In the genomic region with DNA sequence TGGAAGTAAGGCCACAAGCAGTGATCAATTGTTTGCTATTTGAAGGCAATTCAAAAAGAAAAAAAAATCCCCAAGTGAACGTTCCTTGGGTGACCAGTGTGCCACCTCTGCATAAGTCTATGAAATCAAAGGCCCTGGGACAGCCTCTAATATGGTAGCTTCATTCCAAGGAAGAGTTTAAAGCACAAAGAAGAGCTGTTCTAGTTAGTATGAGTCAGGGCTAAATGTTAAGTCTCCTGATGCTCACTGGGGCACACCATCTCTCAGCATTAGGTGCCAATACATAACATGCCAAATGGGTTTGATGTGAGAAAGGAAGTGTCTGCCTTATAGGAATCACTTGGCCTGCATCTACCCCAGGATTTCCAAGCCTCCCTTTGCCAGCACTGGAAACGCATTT, we compare ENCODE assay signal across 1 cellular context.
TF ChIP-seq lines count a peak whose summit lies in the region.

No MANE protein-coding gene starts in this region.

TF ChIP-seq in A549, 52 proteins besides CTCF, POLR2A, EP300 and RAD21:
- TF ChIP-seq ZNF302 (CRISPR knock-in tag; IDR thresholded peaks at IDR 0.05) (no peak), NPAS2 (CRISPR knock-in tag; IDR thresholded peaks at IDR 0.05; ENCODE audit: borderline replicate concordance) (no peak), NFE2L2 (conservative IDR thresholded peaks at IDR 0.05; ENCODE audit: low read length) (no peak), CBX8 (IDR thresholded peaks at IDR 0.05) (no peak), HOXB13 (CRISPR knock-in tag; IDR thresholded peaks at IDR 0.05; ENCODE audit: low read depth) (no peak), ZFP36 (IDR thresholded peaks at IDR 0.05; ENCODE audit: borderline replicate concordance, partially characterized antibody) (no peak), CHD2 (IDR thresholded peaks at IDR 0.05; ENCODE audit: low read length, partially characterized antibody) (no peak), RFX5 (IDR thresholded peaks at IDR 0.05) (no peak), JUN (IDR thresholded peaks at IDR 0.05) (no peak), ESRRA (IDR thresholded peaks at IDR 0.05; ENCODE audit: borderline replicate concordance, low read length) (no peak), MAFK (IDR thresholded peaks at IDR 0.05; ENCODE audit: partially characterized antibody) (no peak), MYC (IDR thresholded peaks at IDR 0.05; ENCODE audit: borderline replicate concordance, low read length) (no peak), ZC3H11A (IDR thresholded peaks at IDR 0.05) (no peak), FOXS1 (CRISPR knock-in tag; IDR thresholded peaks at IDR 0.05) (no peak)
- TF ChIP-seq, protein P1, sequence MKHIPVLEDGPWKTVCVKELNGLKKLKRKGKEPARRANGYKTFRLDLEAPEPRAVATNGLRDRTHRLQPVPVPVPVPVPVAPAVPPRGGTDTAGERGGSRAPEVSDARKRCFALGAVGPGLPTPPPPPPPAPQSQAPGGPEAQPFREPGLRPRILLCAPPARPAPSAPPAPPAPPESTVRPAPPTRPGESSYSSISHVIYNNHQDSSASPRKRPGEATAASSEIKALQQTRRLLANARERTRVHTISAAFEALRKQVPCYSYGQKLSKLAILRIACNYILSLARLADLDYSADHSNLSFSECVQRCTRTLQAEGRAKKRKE (CRISPR knock-in tag; IDR thresholded peaks at IDR 0.05; ENCODE audit: low read depth), result no peak
- TF ChIP-seq, protein P2, sequence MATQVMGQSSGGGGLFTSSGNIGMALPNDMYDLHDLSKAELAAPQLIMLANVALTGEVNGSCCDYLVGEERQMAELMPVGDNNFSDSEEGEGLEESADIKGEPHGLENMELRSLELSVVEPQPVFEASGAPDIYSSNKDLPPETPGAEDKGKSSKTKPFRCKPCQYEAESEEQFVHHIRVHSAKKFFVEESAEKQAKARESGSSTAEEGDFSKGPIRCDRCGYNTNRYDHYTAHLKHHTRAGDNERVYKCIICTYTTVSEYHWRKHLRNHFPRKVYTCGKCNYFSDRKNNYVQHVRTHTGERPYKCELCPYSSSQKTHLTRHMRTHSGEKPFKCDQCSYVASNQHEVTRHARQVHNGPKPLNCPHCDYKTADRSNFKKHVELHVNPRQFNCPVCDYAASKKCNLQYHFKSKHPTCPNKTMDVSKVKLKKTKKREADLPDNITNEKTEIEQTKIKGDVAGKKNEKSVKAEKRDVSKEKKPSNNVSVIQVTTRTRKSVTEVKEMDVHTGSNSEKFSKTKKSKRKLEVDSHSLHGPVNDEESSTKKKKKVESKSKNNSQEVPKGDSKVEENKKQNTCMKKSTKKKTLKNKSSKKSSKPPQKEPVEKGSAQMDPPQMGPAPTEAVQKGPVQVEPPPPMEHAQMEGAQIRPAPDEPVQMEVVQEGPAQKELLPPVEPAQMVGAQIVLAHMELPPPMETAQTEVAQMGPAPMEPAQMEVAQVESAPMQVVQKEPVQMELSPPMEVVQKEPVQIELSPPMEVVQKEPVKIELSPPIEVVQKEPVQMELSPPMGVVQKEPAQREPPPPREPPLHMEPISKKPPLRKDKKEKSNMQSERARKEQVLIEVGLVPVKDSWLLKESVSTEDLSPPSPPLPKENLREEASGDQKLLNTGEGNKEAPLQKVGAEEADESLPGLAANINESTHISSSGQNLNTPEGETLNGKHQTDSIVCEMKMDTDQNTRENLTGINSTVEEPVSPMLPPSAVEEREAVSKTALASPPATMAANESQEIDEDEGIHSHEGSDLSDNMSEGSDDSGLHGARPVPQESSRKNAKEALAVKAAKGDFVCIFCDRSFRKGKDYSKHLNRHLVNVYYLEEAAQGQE (IDR thresholded peaks at IDR 0.05), result no peak
- TF ChIP-seq, protein P3, sequence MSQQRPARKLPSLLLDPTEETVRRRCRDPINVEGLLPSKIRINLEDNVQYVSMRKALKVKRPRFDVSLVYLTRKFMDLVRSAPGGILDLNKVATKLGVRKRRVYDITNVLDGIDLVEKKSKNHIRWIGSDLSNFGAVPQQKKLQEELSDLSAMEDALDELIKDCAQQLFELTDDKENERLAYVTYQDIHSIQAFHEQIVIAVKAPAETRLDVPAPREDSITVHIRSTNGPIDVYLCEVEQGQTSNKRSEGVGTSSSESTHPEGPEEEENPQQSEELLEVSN (IDR thresholded peaks at IDR 0.05; ENCODE audit: borderline replicate concordance, low read depth), result no peak
- TF ChIP-seq, protein P4, sequence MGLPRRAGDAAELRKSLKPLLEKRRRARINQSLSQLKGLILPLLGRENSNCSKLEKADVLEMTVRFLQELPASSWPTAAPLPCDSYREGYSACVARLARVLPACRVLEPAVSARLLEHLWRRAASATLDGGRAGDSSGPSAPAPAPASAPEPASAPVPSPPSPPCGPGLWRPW (IDR thresholded peaks at IDR 0.05), result no peak
- TF ChIP-seq, protein P5, sequence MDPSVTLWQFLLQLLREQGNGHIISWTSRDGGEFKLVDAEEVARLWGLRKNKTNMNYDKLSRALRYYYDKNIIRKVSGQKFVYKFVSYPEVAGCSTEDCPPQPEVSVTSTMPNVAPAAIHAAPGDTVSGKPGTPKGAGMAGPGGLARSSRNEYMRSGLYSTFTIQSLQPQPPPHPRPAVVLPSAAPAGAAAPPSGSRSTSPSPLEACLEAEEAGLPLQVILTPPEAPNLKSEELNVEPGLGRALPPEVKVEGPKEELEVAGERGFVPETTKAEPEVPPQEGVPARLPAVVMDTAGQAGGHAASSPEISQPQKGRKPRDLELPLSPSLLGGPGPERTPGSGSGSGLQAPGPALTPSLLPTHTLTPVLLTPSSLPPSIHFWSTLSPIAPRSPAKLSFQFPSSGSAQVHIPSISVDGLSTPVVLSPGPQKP (IDR thresholded peaks at IDR 0.05; ENCODE audit: low read depth, low read length), result no peak
